8 cellular contexts compared by ENCODE assay signal in genomic region chr6:11732036-11732545, GRCh38. TPM values are rescaled to one million over a fixed set of nuclear protein-coding genes. Genes with fewer than 3 reads are reported as not detected.
DNase-seq lines count a peak whose midpoint lies in the region; ATAC-seq and TF ChIP-seq lines count a peak whose summit lies in the region.

No MANE protein-coding gene starts in this region.

- no peaks in the 10 kb centered on the region for H3K4me1 ChIP-seq in parathyroid adenoma
- H3K4me1 ChIP-seq in hepatocyte (ENCODE audit: insufficient read depth), result peaks cover 11% of the 10 kb centered on the region

- no peak for TF ChIP-seq CTCF in choroid plexus epithelial cell (conservative IDR thresholded peaks at IDR 0.05; ENCODE audit: low read depth, low read length)
- no peak for TF ChIP-seq CTCF in parathyroid adenoma (IDR thresholded peaks at IDR 0.05)
- no peak for TF ChIP-seq CTCF in hepatocyte (IDR thresholded peaks at IDR 0.05; ENCODE audit: poor library complexity)

- no peak overlapping the region for H3K4me3 ChIP-seq in choroid plexus epithelial cell (ENCODE audit: low read depth, low read length)
- no peak overlapping the region for H3K4me3 ChIP-seq in parathyroid adenoma (ENCODE audit: low read depth, low read length)
- H3K4me3 ChIP-seq in hepatocyte, result no peak overlapping the region

- no peaks in the 10 kb centered on the region for H3K27me3 ChIP-seq in parathyroid adenoma (ENCODE audit: control insufficient read depth, insufficient read depth, low read length)
- H3K27me3 ChIP-seq in hepatocyte, result no peaks in the 10 kb centered on the region

- WGBS in hepatocyte (ENCODE audit: low lambda C conversion rate, missing lambda C conversion rate), result 90% methylated on average over 11 of the region's 11 CpGs

- H3K27ac ChIP-seq in parathyroid adenoma, result peak overlapping the region; percentile 11
- no peak overlapping the region for H3K27ac ChIP-seq in hepatocyte

- H3K36me3 ChIP-seq in parathyroid adenoma (ENCODE audit: control insufficient read depth, insufficient read depth, low read length), result no peaks in the 10 kb centered on the region
- no peaks in the 10 kb centered on the region for H3K36me3 ChIP-seq in hepatocyte (replicated peaks; ENCODE audit: insufficient read depth, low read depth)

- H3K4me2 ChIP-seq in parathyroid adenoma (ENCODE audit: low read length) (no peak overlapping the region), hepatocyte (no peak overlapping the region)

- H3K9me3 ChIP-seq in parathyroid adenoma (ENCODE audit: control insufficient read depth, low read length) (no peaks in the 10 kb centered on the region), hepatocyte (ENCODE audit: low read depth) (no peaks in the 10 kb centered on the region)

- no peaks in the 10 kb centered on the region for H3K9me2 ChIP-seq in hepatocyte (replicated peaks; ENCODE audit: insufficient read depth)

- H3K79me2 ChIP-seq in parathyroid adenoma (no peaks in the 10 kb centered on the region), hepatocyte (no peaks in the 10 kb centered on the region)

- H4K20me1 ChIP-seq in hepatocyte (ENCODE audit: insufficient read depth, poor library complexity, severe bottlenecking), result no peaks in the 10 kb centered on the region

- H2AFZ ChIP-seq in parathyroid adenoma, result no peak overlapping the region
- H2AFZ ChIP-seq in hepatocyte, result no peak overlapping the region

- no peak overlapping the region for H3K9ac ChIP-seq in parathyroid adenoma

- peak; percentile 56 for ATAC-seq in GM18520 (IDR thresholded peaks at IDR 0.05; ENCODE audit: unreplicated experiment)
- peak; percentile 65 for ATAC-seq in HG02798 (IDR thresholded peaks at IDR 0.05; ENCODE audit: poor library complexity, unreplicated experiment)

- DNase-seq in RPMI8226 (peak; percentile 97), choroid plexus epithelial cell (ENCODE audit: low read depth) (peak; percentile 83), NCI-H2171 treated with DMSO at 0.1 percent for 48 hours (lab: John Stamatoyannopoulos, UW) (no peak), superior temporal gyrus (ENCODE audit: extremely low spot score) (no peak), hepatocyte (ENCODE audit: low spot score) (no peak)

RNA-seq across cellular contexts. Expression of gene ADTRP, which starts 46.5 kb away (rescaled TPM):
- 9.8 and 10.0 TPM in 2 replicates for total RNA-seq in hepatocyte
- 3.6 and 4.1 TPM in 2 replicates for polyA plus RNA-seq in hepatocyte

Comparison
In these comparisons a context has a peak if more than half of its experiments do, and no peak if none do; other contexts are left out.
1. DNase-seq: peak in RPMI8226 (single experiment) and choroid plexus epithelial cell (single experiment); none in NCI-H2171 treated with DMSO at 0.1 percent for 48 hours (single experiment), superior temporal gyrus (single experiment) and hepatocyte (single experiment).